In the genomic region with DNA sequence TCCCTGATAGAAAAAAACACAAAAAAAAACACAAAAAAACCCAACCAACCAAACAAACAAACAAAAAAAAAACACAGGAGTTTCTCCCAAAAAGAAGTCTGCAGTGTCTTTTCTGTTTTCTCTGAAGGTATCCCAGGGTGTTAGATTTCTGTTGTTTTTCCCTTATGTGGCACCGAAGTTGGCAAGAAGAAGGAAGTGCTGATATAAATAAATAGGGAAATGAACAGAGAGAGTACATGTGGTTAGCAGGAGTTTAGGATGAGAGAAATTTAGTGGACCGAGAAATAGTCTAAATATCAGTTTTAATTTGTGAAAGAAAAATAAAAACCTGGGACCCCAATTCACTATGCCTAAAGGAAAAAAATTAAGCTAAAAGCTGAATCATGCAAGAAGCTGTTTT, we compare ENCODE assay signal across 14 cellular contexts.
"Had no signal": no experiment of that assay in that cellular context is flagged by ENCODE, and none has a peak within 500 bp of the region (broad histone marks: within the 10 kb centered on the region; RNA-seq: fewer than 3 reads in every experiment).

No MANE protein-coding gene starts in this region.

- H3K27me3 ChIP-seq: ascending aorta, gastrocnemius medialis, heart left ventricle, tibial artery had no signal

- DNase-seq: activated CD4-positive, alpha-beta T cell treated with anti-CD3 and anti-CD28 coated beads, Interleukin-2, amount 10 ng/mL, durations not matched to agents 7 days and 5 days; activated CD8-positive, alpha-beta T cell treated with anti-CD3 and anti-CD28 coated beads, Interleukin-2, amount 10 ng/mL, durations not matched to agents 7 days and 5 days; activated effector memory CD4-positive, alpha-beta T cell treated with anti-CD3 and anti-CD28 coated beads, Interleukin-2, amount 50 U/mL, for 16 hours; activated naive CD4-positive, alpha-beta T cell treated with anti-CD3 and anti-CD28 coated beads, Interleukin-2, amount 50 U/mL, for 16 hours; activated T-cell treated with anti-CD3 and anti-CD28 coated beads, Interleukin-2, amount 50 U/mL, for 48 hours; gastrocnemius medialis; heart left ventricle; retina; stimulated activated naive CD4-positive, alpha-beta T cell treated with Interleukin-2 at 50 U/mL for 16 hours; T1000; tibial artery had no signal

- ATAC-seq: activated CD8-positive, alpha-beta T cell treated with anti-CD3 and anti-CD28 coated beads, Interleukin-2, amount 10 ng/mL, durations not matched to agents 7 days and 5 days; gastrocnemius medialis; heart left ventricle had no signal

- H3K36me3 ChIP-seq: ascending aorta, gastrocnemius medialis, heart left ventricle, tibial artery had no signal

- H3K4me3 ChIP-seq: ascending aorta, coronary artery, gastrocnemius medialis, heart left ventricle, tibial artery had no signal

- FAIRE-seq: endometrium had no signal

- H3K4me1 ChIP-seq: gastrocnemius medialis, heart left ventricle had no signal

- H3K9me3 ChIP-seq: ascending aorta, gastrocnemius medialis had no signal

- H3K27ac ChIP-seq: ascending aorta, coronary artery, gastrocnemius medialis, heart left ventricle, tibial artery had no signal
